In the genomic region with DNA sequence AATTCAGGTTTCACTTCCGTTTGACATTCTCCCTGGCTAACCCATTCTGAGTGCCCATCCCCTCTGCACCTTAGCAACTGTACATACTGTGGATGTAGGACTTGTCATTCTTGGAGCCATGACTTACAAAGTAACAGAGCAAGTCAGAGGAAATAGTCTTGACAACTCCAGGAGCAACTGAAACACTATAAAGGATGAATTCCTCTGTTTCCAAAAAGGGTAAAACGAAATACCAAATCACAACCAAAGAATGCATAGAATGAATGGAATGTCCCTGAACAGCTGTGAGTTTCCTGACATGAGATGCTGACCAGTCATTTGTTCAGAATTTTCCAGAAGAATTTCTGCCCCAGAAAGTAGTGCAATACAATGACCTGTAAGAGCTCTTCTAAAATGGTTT, we compare ENCODE assay signal across 10 cellular contexts.
DNase-seq lines count a peak whose midpoint lies in the region; ATAC-seq and TF ChIP-seq lines count a peak whose summit lies in the region.
"Had no signal": no experiment of that assay in that cellular context is flagged by ENCODE, and none has a peak within 500 bp of the region (broad histone marks: within the 10 kb centered on the region; RNA-seq: fewer than 3 reads in every experiment).

No MANE protein-coding gene starts in this region.

- H2AFZ ChIP-seq in GM23338 = no peak overlapping the region

- H3K4me2 ChIP-seq in GM23338 = peak overlapping the region; percentile 58; the same call in 1 of the 2 replicates

- no peaks in the 10 kb centered on the region for H3K79me2 ChIP-seq in GM23338 (replicated peaks; ENCODE audit: insufficient read depth)

- ATAC-seq in GM23338 (no peak), right cardiac atrium (no peak)
- ATAC-seq: activated naive CD8-positive, alpha-beta T cell treated with anti-CD3 and anti-CD28 coated beads, Interleukin-2, amount 50 U/mL, for 24 hours had no signal

- TF ChIP-seq CTCF in GM23338 (conservative IDR thresholded peaks at IDR 0.05; ENCODE audit: low read depth in 2 of 2) = no peak

- H3K4me1 Mint-ChIP-seq in GM23338 = peaks cover 15% of the 10 kb centered on the region
- H3K4me1 Mint-ChIP-seq: activated naive CD8-positive, alpha-beta T cell treated with anti-CD3 and anti-CD28 coated beads, Interleukin-2, amount 50 U/mL, for 24 hours; IgD-negative memory B cell had no signal

- no peak overlapping the region for H3K4me3 ChIP-seq in GM23338
- no peak overlapping the region for H3K4me3 ChIP-seq in right cardiac atrium (ENCODE audit: low read length)

- H3K27ac ChIP-seq in GM23338 (ENCODE audit: low read depth) (no peak overlapping the region), right cardiac atrium (ENCODE audit: low read length) (no peak overlapping the region)

- DNase-seq in GM23338 (ENCODE audit: low spot score) = peak; percentile 47
- DNase-seq in SW480 (ENCODE audit: low spot score) = peak; percentile 13
- DNase-seq in fibroblast of peridontal ligament (ENCODE audit: extremely low read depth) = peak; percentile 82
- DNase-seq in renal cortical epithelial cell (ENCODE audit: low read depth) = peak; percentile 86
- DNase-seq in NCI-H2107 (lab: John Stamatoyannopoulos, UW) = no peak
- DNase-seq in activated CD8-positive, alpha-beta memory T cell treated with anti-CD3 and anti-CD28 coated beads, Interleukin-2, amount 50 U/mL, for 4 hours = no peak
- DNase-seq in right cardiac atrium = no peak
- DNase-seq: activated naive CD8-positive, alpha-beta T cell treated with anti-CD3 and anti-CD28 coated beads, Interleukin-2, amount 50 U/mL, for 24 hours; Calu3 had no signal

- no peak overlapping the region for H3K27ac Mint-ChIP-seq in GM23338
- H3K27ac Mint-ChIP-seq: activated naive CD8-positive, alpha-beta T cell treated with anti-CD3 and anti-CD28 coated beads, Interleukin-2, amount 50 U/mL, for 24 hours; IgD-negative memory B cell had no signal

- H3K36me3 ChIP-seq in GM23338 (ENCODE audit: insufficient read depth) = no peaks in the 10 kb centered on the region

- H3K4me1 ChIP-seq in GM23338 (ENCODE audit: insufficient read depth) = peaks cover 5% of the 10 kb centered on the region
- H3K4me1 ChIP-seq in right cardiac atrium (ENCODE audit: control insufficient read depth, insufficient read depth, low read length) = no peaks in the 10 kb centered on the region

- no peaks in the 10 kb centered on the region for H3K9me3 ChIP-seq in right cardiac atrium (ENCODE audit: control insufficient read depth, low read length)

- no peaks in the 10 kb centered on the region for H4K20me1 ChIP-seq in GM23338 (replicated peaks; ENCODE audit: insufficient read depth)

- WGBS in right cardiac atrium = 67% methylated on average over 2 of the region's 2 CpGs

- H3K9me3 Mint-ChIP-seq in GM23338 = peaks cover 9% of the 10 kb centered on the region; the same call in 2 of the 3 replicates

- no peaks in the 10 kb centered on the region for H3K27me3 Mint-ChIP-seq in GM23338 (ENCODE audit: insufficient read depth, low read depth, poor library complexity)

- intact Hi-C loops in right cardiac atrium (cut with DNase I) = no loop called here

- H3K9me2 ChIP-seq in GM23338 (ENCODE audit: insufficient read depth) = peaks cover 21% of the 10 kb centered on the region; the same call in 1 of the 2 replicates

- H3K27me3 ChIP-seq in GM23338 (ENCODE audit: insufficient read depth) (no peaks in the 10 kb centered on the region), right cardiac atrium (ENCODE audit: control insufficient read depth, insufficient read depth) (no peaks in the 10 kb centered on the region)

- no peak overlapping the region for H3K4me3 Mint-ChIP-seq in GM23338
- H3K4me3 Mint-ChIP-seq: activated naive CD8-positive, alpha-beta T cell treated with anti-CD3 and anti-CD28 coated beads, Interleukin-2, amount 50 U/mL, for 24 hours; IgD-negative memory B cell had no signal

- H3F3A ChIP-seq in GM23338 (replicated peaks; ENCODE audit: low read depth) = no peaks in the 10 kb centered on the region

- no peaks in the 10 kb centered on the region for H3K36me3 Mint-ChIP-seq in GM23338 (ENCODE audit: low read depth)

TF ChIP-seq in GM23338, 12 proteins besides CTCF, POLR2A, EP300 and RAD21 (continues in another document):
- TF ChIP-seq ZNF114 (CRISPR knock-in tag; IDR thresholded peaks at IDR 0.05) = no peak
- no peak for TF ChIP-seq JUNB (IDR thresholded peaks at IDR 0.05; ENCODE audit: unreplicated experiment)
- TF ChIP-seq ZNF331 (CRISPR knock-in tag; IDR thresholded peaks at IDR 0.05; ENCODE audit: low read depth) = no peak
- TF ChIP-seq EZH2 (IDR thresholded peaks at IDR 0.05; ENCODE audit: low read depth, unreplicated experiment) = no peak
- TF ChIP-seq, protein P1, sequence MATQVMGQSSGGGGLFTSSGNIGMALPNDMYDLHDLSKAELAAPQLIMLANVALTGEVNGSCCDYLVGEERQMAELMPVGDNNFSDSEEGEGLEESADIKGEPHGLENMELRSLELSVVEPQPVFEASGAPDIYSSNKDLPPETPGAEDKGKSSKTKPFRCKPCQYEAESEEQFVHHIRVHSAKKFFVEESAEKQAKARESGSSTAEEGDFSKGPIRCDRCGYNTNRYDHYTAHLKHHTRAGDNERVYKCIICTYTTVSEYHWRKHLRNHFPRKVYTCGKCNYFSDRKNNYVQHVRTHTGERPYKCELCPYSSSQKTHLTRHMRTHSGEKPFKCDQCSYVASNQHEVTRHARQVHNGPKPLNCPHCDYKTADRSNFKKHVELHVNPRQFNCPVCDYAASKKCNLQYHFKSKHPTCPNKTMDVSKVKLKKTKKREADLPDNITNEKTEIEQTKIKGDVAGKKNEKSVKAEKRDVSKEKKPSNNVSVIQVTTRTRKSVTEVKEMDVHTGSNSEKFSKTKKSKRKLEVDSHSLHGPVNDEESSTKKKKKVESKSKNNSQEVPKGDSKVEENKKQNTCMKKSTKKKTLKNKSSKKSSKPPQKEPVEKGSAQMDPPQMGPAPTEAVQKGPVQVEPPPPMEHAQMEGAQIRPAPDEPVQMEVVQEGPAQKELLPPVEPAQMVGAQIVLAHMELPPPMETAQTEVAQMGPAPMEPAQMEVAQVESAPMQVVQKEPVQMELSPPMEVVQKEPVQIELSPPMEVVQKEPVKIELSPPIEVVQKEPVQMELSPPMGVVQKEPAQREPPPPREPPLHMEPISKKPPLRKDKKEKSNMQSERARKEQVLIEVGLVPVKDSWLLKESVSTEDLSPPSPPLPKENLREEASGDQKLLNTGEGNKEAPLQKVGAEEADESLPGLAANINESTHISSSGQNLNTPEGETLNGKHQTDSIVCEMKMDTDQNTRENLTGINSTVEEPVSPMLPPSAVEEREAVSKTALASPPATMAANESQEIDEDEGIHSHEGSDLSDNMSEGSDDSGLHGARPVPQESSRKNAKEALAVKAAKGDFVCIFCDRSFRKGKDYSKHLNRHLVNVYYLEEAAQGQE (IDR thresholded peaks at IDR 0.05; ENCODE audit: unreplicated experiment) = no peak
- TF ChIP-seq, protein P2, sequence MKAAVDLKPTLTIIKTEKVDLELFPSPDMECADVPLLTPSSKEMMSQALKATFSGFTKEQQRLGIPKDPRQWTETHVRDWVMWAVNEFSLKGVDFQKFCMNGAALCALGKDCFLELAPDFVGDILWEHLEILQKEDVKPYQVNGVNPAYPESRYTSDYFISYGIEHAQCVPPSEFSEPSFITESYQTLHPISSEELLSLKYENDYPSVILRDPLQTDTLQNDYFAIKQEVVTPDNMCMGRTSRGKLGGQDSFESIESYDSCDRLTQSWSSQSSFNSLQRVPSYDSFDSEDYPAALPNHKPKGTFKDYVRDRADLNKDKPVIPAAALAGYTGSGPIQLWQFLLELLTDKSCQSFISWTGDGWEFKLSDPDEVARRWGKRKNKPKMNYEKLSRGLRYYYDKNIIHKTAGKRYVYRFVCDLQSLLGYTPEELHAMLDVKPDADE (IDR thresholded peaks at IDR 0.05) = no peak
- TF ChIP-seq CREB1 (CRISPR knock-in tag; IDR thresholded peaks at IDR 0.05; ENCODE audit: low read depth) = no peak
- no peak for TF ChIP-seq EZH2phosphoT487 (IDR thresholded peaks at IDR 0.05; ENCODE audit: unreplicated experiment)
- TF ChIP-seq POLR2AphosphoS5 (IDR thresholded peaks at IDR 0.05; ENCODE audit: low read depth) = no peak
- no peak for TF ChIP-seq STAT1 (IDR thresholded peaks at IDR 0.05; ENCODE audit: unreplicated experiment)

Comparison
In these comparisons a context has a peak if more than half of its experiments do, and no peak if none do; other contexts are left out.
1. DNase-seq: peak in GM23338 (single experiment), SW480 (single experiment), fibroblast of peridontal ligament (single experiment) and renal cortical epithelial cell (single experiment); none in NCI-H2107 (single experiment), activated CD8-positive, alpha-beta memory T cell treated with anti-CD3 and anti-CD28 coated beads, Interleukin-2, amount 50 U/mL, for 4 hours (single experiment) and right cardiac atrium (0 of 3).